8 cellular contexts compared by ENCODE assay signal in genomic region chr9:127783111-127783621, GRCh38. TPM values are rescaled to one million over a fixed set of nuclear protein-coding genes. Genes with fewer than 3 reads are reported as not detected.
DNase-seq lines count a peak whose midpoint lies in the region; ATAC-seq and TF ChIP-seq lines count a peak whose summit lies in the region.

No MANE protein-coding gene starts in this region.

- no peak overlapping the region for H2AFZ ChIP-seq in smooth muscle cell (ENCODE audit: low read depth)

- no peaks in the 10 kb centered on the region for H3K9me3 ChIP-seq in smooth muscle cell (replicated peaks; ENCODE audit: low read depth)

- peaks cover 8% of the 10 kb centered on the region for H3K36me3 ChIP-seq in smooth muscle cell (ENCODE audit: low read depth)

- H3K36me3 Mint-ChIP-seq in Calu3 (ENCODE audit: insufficient read depth, unreplicated experiment) = peaks cover 35% of the 10 kb centered on the region

- DNase-seq in KBM-7 (peak; percentile 96), Right ventricle myocardium superior (peak; percentile 75), smooth muscle cell (lab: John Stamatoyannopoulos, UW; ENCODE audit: unreplicated experiment) (no peak), foreskin fibroblast (no peak), Calu3 (no peak), DMS53 (lab: John Stamatoyannopoulos, UW) (no peak)
- peak; percentile 87 for DNase-seq in activated CD8-positive, alpha-beta memory T cell treated with anti-CD3 and anti-CD28 coated beads for 24 hours
- DNase-seq in stimulated activated CD8-positive, alpha-beta memory T cell treated with anti-CD3 and anti-CD28 coated beads, Interleukin-12 subunit alpha, Interleukin-12 subunit beta, amount 100 ng/mL, for 4 hours (ENCODE audit: low read depth) = peak; percentile 56

- H3K27me3 Mint-ChIP-seq in Calu3 (ENCODE audit: unreplicated experiment) = peaks cover 1% of the 10 kb centered on the region

- TF ChIP-seq CTCF in smooth muscle cell (IDR thresholded peaks at IDR 0.05; ENCODE audit: borderline replicate concordance, insufficient read depth, poor library complexity, severe bottlenecking) (no peak), foreskin fibroblast (IDR thresholded peaks at IDR 0.05; ENCODE audit: low read depth, low read length) (no peak), Calu3 (IDR thresholded peaks at IDR 0.05; ENCODE audit: unreplicated experiment) (no peak)

- H3K4me1 Mint-ChIP-seq in Calu3 (ENCODE audit: low read depth, unreplicated experiment) = no peaks in the 10 kb centered on the region

- CTCF ChIA-PET in Calu3 (lab: Charles Lee) = interaction anchor here (1.2 kb wide), 1 partner anchor 43 kb away, joined by 3 read pairs; no protein-coding TSS in a partner anchor

- H3K27ac ChIP-seq in smooth muscle cell (ENCODE audit: low read depth) = no peak overlapping the region

- no peak overlapping the region for H3K4me3 ChIP-seq in smooth muscle cell
- no peak overlapping the region for H3K4me3 ChIP-seq in foreskin fibroblast (ENCODE audit: low read depth in 1 of 2, low read length in 2 of 2)

- peaks cover 23% of the 10 kb centered on the region for H3K79me2 ChIP-seq in smooth muscle cell (ENCODE audit: low read depth)

- H3F3A ChIP-seq in smooth muscle cell (ENCODE audit: low read depth) = peaks cover 8% of the 10 kb centered on the region

- no peak overlapping the region for H3K4me3 Mint-ChIP-seq in Calu3 (ENCODE audit: low read depth, unreplicated experiment)

- no peak overlapping the region for H3K4me2 ChIP-seq in smooth muscle cell

- H3K9me3 Mint-ChIP-seq in Calu3 (ENCODE audit: low read depth, unreplicated experiment) = no peaks in the 10 kb centered on the region

- in situ Hi-C loops in KBM-7 (cut with MboI; ENCODE audit: low pct_unique_long_range_greater_than_20kb, low sequenced_read_pairs) = no loop called here

- WGBS in smooth muscle cell (ENCODE audit: low lambda C conversion rate) = 84% methylated on average over 15 of the region's 15 CpGs

- intact Hi-C loops in Right ventricle myocardium superior (cut with DNase I) (loop anchor here (5.0 kb wide), 1 partner anchor 46 kb away; the partner anchor contains the start of gene TOR2A), Calu3 (cut with micrococcal nuclease; ENCODE audit: unreplicated experiment) (no loop called here)

- BruUV-seq in Calu3 (replicated peaks; lab: Mats Ljungman, UMichigan) = no TSS peak

- no peak overlapping the region for H3K9ac ChIP-seq in smooth muscle cell (ENCODE audit: low read depth)

- peaks cover 22% of the 10 kb centered on the region for H4K20me1 ChIP-seq in smooth muscle cell (ENCODE audit: low read depth)

- peaks cover 8% of the 10 kb centered on the region for H3K4me1 ChIP-seq in smooth muscle cell (ENCODE audit: low read depth)

- no peak overlapping the region for H3K27ac Mint-ChIP-seq in Calu3 (ENCODE audit: unreplicated experiment)

- ATAC-seq in Right ventricle myocardium superior (ENCODE audit: poor library complexity) = no peak

- no peaks in the 10 kb centered on the region for H3K27me3 ChIP-seq in smooth muscle cell (ENCODE audit: low read depth)

RNA-seq across cellular contexts. Expression of gene CDK9, which starts 2.7 kb away (rescaled TPM):
- 44.4 TPM for total RNA-seq in Right ventricle myocardium superior
- total RNA-seq in smooth muscle cell = 38.2 and 48.0 TPM in 2 replicates
- 61.4 and 68.6 TPM in 2 replicates for polyA plus RNA-seq in smooth muscle cell
- 41.8 and 51.3 TPM in 2 replicates for total RNA-seq in Calu3 (2022)

RNA-seq across cellular contexts. Expression of gene SH2D3C, which starts 4.7 kb away (rescaled TPM):
- total RNA-seq in Right ventricle myocardium superior = 18.2 TPM
- total RNA-seq in smooth muscle cell = 1.5 TPM in 1 of 2 replicates, not detected in the other
- polyA plus RNA-seq in smooth muscle cell = 0.54 and 0.83 TPM in 2 replicates
- not detected in 2 replicates for total RNA-seq in Calu3 (2022)

RNA-seq across cellular contexts. Expression of gene FPGS, which starts 19.5 kb away (rescaled TPM):
- 31.5 TPM for total RNA-seq in Right ventricle myocardium superior
- 9.2 and 12.9 TPM in 2 replicates for total RNA-seq in smooth muscle cell
- polyA plus RNA-seq in smooth muscle cell = 26.2 and 34.9 TPM in 2 replicates
- 75.2 and 79.9 TPM in 2 replicates for total RNA-seq in Calu3 (2022)

RNA-seq across cellular contexts. Expression of gene TOR2A, which starts 48.1 kb away (rescaled TPM):
- 3.3 TPM for total RNA-seq in Right ventricle myocardium superior
- total RNA-seq in smooth muscle cell = 6.5 and 7.3 TPM in 2 replicates
- polyA plus RNA-seq in smooth muscle cell = 11.5 and 12.3 TPM in 2 replicates
- 7.0 and 7.6 TPM in 2 replicates for total RNA-seq in Calu3 (2022)

Comparison
In these comparisons a context has a peak if more than half of its experiments do, and no peak if none do; other contexts are left out.
1. DNase-seq: peak in KBM-7 (single experiment), activated CD8-positive, alpha-beta memory T cell treated with anti-CD3 and anti-CD28 coated beads for 24 hours (single experiment), Right ventricle myocardium superior (single experiment) and stimulated activated CD8-positive, alpha-beta memory T cell treated with anti-CD3 and anti-CD28 coated beads, Interleukin-12 subunit alpha, Interleukin-12 subunit beta, amount 100 ng/mL, for 4 hours (single experiment); none in smooth muscle cell (single experiment), foreskin fibroblast (0 of 2), Calu3 (single experiment) and DMS53 (single experiment).